Comparison of ENCODE assay signal across 24 cellular contexts in genomic region chr12:52310622-52311281, GRCh38. TPM values are rescaled to one million over a fixed set of nuclear protein-coding genes. Genes with fewer than 3 reads are reported as not detected.
DNase-seq lines count a peak whose midpoint lies in the region; ATAC-seq and TF ChIP-seq lines count a peak whose summit lies in the region.
"Had no signal": no experiment of that assay in that cellular context is flagged by ENCODE, and none has a peak within 500 bp of the region (broad histone marks: within the 10 kb centered on the region; RNA-seq: fewer than 3 reads in every experiment).

No MANE protein-coding gene starts in this region.

- DNase-seq in breast epithelium (ENCODE audit: low spot score in 2 of 2) = no peak
- no peak for DNase-seq in MCF 10A (ENCODE audit: unreplicated experiment)
- peak; percentile 53 for DNase-seq in NCI-H2107 (lab: John Stamatoyannopoulos, UW)
- peak; percentile 63 for DNase-seq in hepatic stellate cell (ENCODE audit: low spot score)
- DNase-seq in spleen = peak; percentile 29
- DNase-seq in activated T-cell treated with anti-CD3 and anti-CD28 coated beads, Interleukin-2, amount 50 U/mL, for 4 hours = no peak
- no peak for DNase-seq in NCI-H2081 (lab: John Stamatoyannopoulos, UW)
- DNase-seq in AML-193 (lab: John Stamatoyannopoulos, UW) = no peak
- DNase-seq: DMS79 treated with DMSO at 0.1 percent for 48 hours, foreskin fibroblast, KBM-7, NCI-H1105, NCI-H446 treated with DMSO at 0.1 percent for 48 hours, T1000, uterus had no signal

- POLR2A ChIA-PET in MCF 10A (lab: Yijun Ruan, JAX) = interaction anchor here (0.6 to 1.3 kb wide), 2 partner anchors 17 to 269 kb away, joined by 3 to 4 read pairs; no protein-coding TSS in a partner anchor

- H3K9me3 ChIP-seq in breast epithelium (no peaks in the 10 kb centered on the region), spleen (no peaks in the 10 kb centered on the region)
- H3K9me3 ChIP-seq: uterus had no signal

- no peaks in the 10 kb centered on the region for H3K27me3 ChIP-seq in breast epithelium
- H3K27me3 ChIP-seq in spleen (replicated peaks in 1 of 7) = peaks cover 4 to 74% (median 23%) of the 10 kb centered on the region in 7 donors
- H3K27me3 ChIP-seq: uterus had no signal

- no peak overlapping the region for H3K4me3 ChIP-seq in breast epithelium
- no peak overlapping the region for H3K4me3 ChIP-seq in spleen
- H3K4me3 ChIP-seq: SK-N-MC, uterus had no signal

- intact Hi-C loops in breast epithelium (cut with DNase I; ENCODE audit: low total_unique reads) = no loop called here
- intact Hi-C loops in MCF 10A (cut with micrococcal nuclease) = no loop called here
- intact Hi-C loops in spleen (cut with DNase I; ENCODE audit: low total_unique reads) = no loop called here

- TF ChIP-seq POLR2A in breast epithelium (IDR thresholded peaks at IDR 0.05) (no peak), spleen (IDR thresholded peaks at IDR 0.05) (no peak)

- ATAC-seq in activated T-cell treated with anti-CD3 and anti-CD28 coated beads, Interleukin-2, amount 50 U/mL, for 4 hours = no peak

- no peak for TF ChIP-seq CTCF in breast epithelium (IDR thresholded peaks at IDR 0.05)
- no peak for TF ChIP-seq CTCF in MCF 10A (IDR thresholded peaks at IDR 0.05; ENCODE audit: unreplicated experiment)
- no peak for TF ChIP-seq CTCF in spleen (IDR thresholded peaks at IDR 0.05 in 8 of 11, conservative IDR thresholded peaks at IDR 0.05 in 3 of 11)

- CTCF ChIA-PET in MCF 10A (lab: Yijun Ruan, JAX) = interaction anchor here (0.5 to 3.5 kb wide), 9 partner anchors 14 to 575 kb away, joined by 3 to 15 read pairs (median 4); no protein-coding TSS in a partner anchor

- no TSS peak for BruUV-seq in MCF 10A (replicated peaks; lab: Mats Ljungman, UMichigan)

- H3K4me1 Mint-ChIP-seq in MCF 10A (ENCODE audit: insufficient read depth, unreplicated experiment) = peaks cover 17% of the 10 kb centered on the region
- H3K4me1 Mint-ChIP-seq in activated T-cell treated with anti-CD3 and anti-CD28 coated beads, Interleukin-2, amount 50 U/mL, for 4 hours (ENCODE audit: low read depth) = peaks cover 4% of the 10 kb centered on the region

- H3K27me3 Mint-ChIP-seq in MCF 10A (ENCODE audit: insufficient read depth, unreplicated experiment) = peaks cover 26% of the 10 kb centered on the region
- H3K27me3 Mint-ChIP-seq in activated T-cell treated with anti-CD3 and anti-CD28 coated beads, Interleukin-2, amount 50 U/mL, for 4 hours (ENCODE audit: low read depth) = peaks cover 57% of the 10 kb centered on the region

- H3K27ac ChIP-seq in breast epithelium (peak overlapping the region; percentile 8 to 52), spleen (no peak overlapping the region)
- H3K27ac ChIP-seq: SK-N-MC, uterus had no signal

- H3K36me3 ChIP-seq in breast epithelium = no peaks in the 10 kb centered on the region
- H3K36me3 ChIP-seq in spleen = no peaks in the 10 kb centered on the region
- H3K36me3 ChIP-seq: uterus had no signal

- no peak overlapping the region for H3K4me3 Mint-ChIP-seq in MCF 10A (ENCODE audit: unreplicated experiment)
- H3K4me3 Mint-ChIP-seq in activated T-cell treated with anti-CD3 and anti-CD28 coated beads, Interleukin-2, amount 50 U/mL, for 4 hours = no peak overlapping the region
- H3K4me3 Mint-ChIP-seq: activated naive CD8-positive, alpha-beta T cell; CD4-positive, alpha-beta T cell; mesothelial cell of epicardium had no signal

- H3K4me1 ChIP-seq in breast epithelium = no peaks in the 10 kb centered on the region
- H3K4me1 ChIP-seq in spleen = peaks cover 0 to 13% (median 8%) of the 10 kb centered on the region in 6 donors
- H3K4me1 ChIP-seq: uterus had no signal

- no peak overlapping the region for H3K27ac Mint-ChIP-seq in MCF 10A (ENCODE audit: low read depth, unreplicated experiment)
- H3K27ac Mint-ChIP-seq: activated naive CD8-positive, alpha-beta T cell; CD4-positive, alpha-beta T cell; mesothelial cell of epicardium had no signal

- H3K36me3 Mint-ChIP-seq in MCF 10A (ENCODE audit: insufficient read depth, unreplicated experiment) = no peaks in the 10 kb centered on the region
- H3K36me3 Mint-ChIP-seq in activated T-cell treated with anti-CD3 and anti-CD28 coated beads, Interleukin-2, amount 50 U/mL, for 4 hours (ENCODE audit: insufficient read depth) = no peaks in the 10 kb centered on the region
- H3K36me3 Mint-ChIP-seq: activated naive CD8-positive, alpha-beta T cell; mesothelial cell of epicardium had no signal

- no peaks in the 10 kb centered on the region for H3K9me3 Mint-ChIP-seq in MCF 10A (ENCODE audit: unreplicated experiment)
- no peaks in the 10 kb centered on the region for H3K9me3 Mint-ChIP-seq in activated T-cell treated with anti-CD3 and anti-CD28 coated beads, Interleukin-2, amount 50 U/mL, for 4 hours
- H3K9me3 Mint-ChIP-seq: CD4-positive, alpha-beta T cell; mesothelial cell of epicardium had no signal

- WGBS in spleen, 5 donors = 75 to 86% (median 76%) methylated on average over 4 to 5 of the region's 5 CpGs

RNA-seq across cellular contexts. Expression of gene KRT83, which starts 10.4 kb away (rescaled TPM):
- total RNA-seq in breast epithelium (under 1 TPM in 2 of 3 donors, not detected in 1; 0.33 to 0.59 TPM), MCF 10A (2022) (12.2 and 14.5 TPM in 2 replicates), spleen (not detected)
- polyA plus RNA-seq in spleen = not detected
- not detected for total RNA-seq in activated T-cell treated with anti-CD3 and anti-CD28 coated beads, Interleukin-2, amount 50 U/mL, for 4 hours
- total RNA-seq: A673; activated CD8-positive, alpha-beta memory T cell treated with anti-CD3 and anti-CD28 coated beads for 36 hours; CD4-positive, alpha-beta T cell; endothelial cell of umbilical vein; mesothelial cell of epicardium; pulmonary artery endothelial cell had no signal
- polyA plus RNA-seq: endothelial cell of umbilical vein, neural cell had no signal

RNA-seq across cellular contexts. Expression of gene KRT81, which starts 19.4 kb away (rescaled TPM):
- 10 to 100 TPM in 1 of 3 donors, 1 to 10 TPM in 1, not detected in 1; 3.6 to 29.9 TPM for total RNA-seq in breast epithelium
- 2,023 and 2,244 TPM in 2 replicates for total RNA-seq in MCF 10A (2022)
- not detected for total RNA-seq in spleen
- polyA plus RNA-seq in spleen = under 1 TPM in 2 of 3 donors, not detected in 1; 0.05 to 0.37 TPM
- under 1 TPM; 0.19 to 0.25 (median 0.24) TPM for total RNA-seq in activated T-cell treated with anti-CD3 and anti-CD28 coated beads, Interleukin-2, amount 50 U/mL, for 4 hours
- total RNA-seq: activated CD8-positive, alpha-beta memory T cell treated with anti-CD3 and anti-CD28 coated beads for 36 hours; CD4-positive, alpha-beta T cell; endothelial cell of umbilical vein; pulmonary artery endothelial cell; uterus had no signal
- polyA plus RNA-seq: endothelial cell of umbilical vein, neural cell had no signal

RNA-seq across cellular contexts. Expression of gene KRT86, which starts 36.3 kb away (rescaled TPM):
- total RNA-seq in breast epithelium (1 to 10 TPM in 1 of 3 donors, under 1 TPM in 1, not detected in 1; 0.66 to 2.2 TPM), MCF 10A (2022) (37.8 and 45.1 TPM in 2 replicates), spleen (under 1 TPM in 2 of 7 donors, not detected in 5; 0.17 to 0.26 TPM)
- polyA plus RNA-seq in spleen = under 1 TPM in 2 of 3 donors, not detected in 1; 0.08 to 0.09 TPM
- total RNA-seq in activated T-cell treated with anti-CD3 and anti-CD28 coated beads, Interleukin-2, amount 50 U/mL, for 4 hours = not detected
- total RNA-seq: A673; activated CD8-positive, alpha-beta memory T cell treated with anti-CD3 and anti-CD28 coated beads for 36 hours; CD4-positive, alpha-beta T cell; endothelial cell of umbilical vein had no signal
- polyA plus RNA-seq: endothelial cell of umbilical vein, neural cell had no signal

RNA-seq across cellular contexts. Expression of gene KRT85, which starts 56.5 kb away (rescaled TPM):
- total RNA-seq in breast epithelium (not detected), MCF 10A (2022) (0.23 TPM in 1 of 2 replicates, not detected in the other), spleen (under 1 TPM in 1 of 7 donors, not detected in 6; 0.52 TPM)
- not detected for polyA plus RNA-seq in spleen
- not detected for total RNA-seq in activated T-cell treated with anti-CD3 and anti-CD28 coated beads, Interleukin-2, amount 50 U/mL, for 4 hours
- total RNA-seq: A673; activated CD8-positive, alpha-beta memory T cell treated with anti-CD3 and anti-CD28 coated beads for 36 hours; CD4-positive, alpha-beta T cell; endothelial cell of umbilical vein; mesothelial cell of epicardium had no signal
- polyA plus RNA-seq: endothelial cell of umbilical vein, neural cell had no signal

Comparison
In these comparisons a context has a peak if more than half of its experiments do, and no peak if none do; other contexts are left out.
1. RNA of gene KRT81, which starts 19.4 kb away (total RNA-seq): 2,023 to 2,244 TPM in MCF 10A; 3.6 to 29.9 TPM in breast epithelium, 0.19 to 0.25 TPM in activated T-cell treated with anti-CD3 and anti-CD28 coated beads, Interleukin-2, amount 50 U/mL, for 4 hours and not detected in spleen; every median in the first group is over 10 times any median in the second.
2. RNA of gene KRT86, which starts 36.3 kb away (total RNA-seq): 37.8 to 45.1 TPM in MCF 10A; 0.66 to 2.2 TPM in breast epithelium, 0.17 to 0.26 TPM in spleen and not detected in activated T-cell treated with anti-CD3 and anti-CD28 coated beads, Interleukin-2, amount 50 U/mL, for 4 hours; every median in the first group is over 10 times any median in the second.
3. DNase-seq: peak in NCI-H2107 (single experiment), hepatic stellate cell (single experiment) and spleen (single experiment); none in breast epithelium (0 of 2), MCF 10A (single experiment), activated T-cell treated with anti-CD3 and anti-CD28 coated beads, Interleukin-2, amount 50 U/mL, for 4 hours (single experiment), NCI-H2081 (0 of 2) and AML-193 (0 of 2).
4. H3K27ac ChIP-seq: peak in breast epithelium (2 of 2); none in spleen (0 of 8).